In the genomic region with DNA sequence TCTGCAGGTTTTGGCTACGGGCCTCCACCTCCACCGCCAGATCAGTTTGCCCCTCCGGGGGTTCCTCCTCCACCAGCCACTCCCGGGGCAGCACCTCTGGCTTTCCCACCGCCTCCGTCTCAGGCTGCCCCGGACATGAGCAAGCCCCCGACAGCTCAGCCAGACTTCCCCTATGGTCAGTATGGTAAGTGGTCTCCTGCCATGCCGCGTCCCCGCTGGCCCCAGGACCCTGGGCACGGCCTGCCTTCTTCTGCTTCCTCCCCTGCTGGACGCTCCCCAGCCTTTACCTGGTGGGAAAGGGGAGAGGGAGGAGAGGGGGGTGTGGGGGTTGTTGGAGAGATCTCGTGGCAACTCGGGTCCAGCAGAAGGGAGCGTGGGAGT, we compare ENCODE assay signal across 30 cellular contexts. TPM values are rescaled to one million over a fixed set of nuclear protein-coding genes. Genes with fewer than 3 reads are reported as not detected.
"Had no signal": no experiment of that assay in that cellular context is flagged by ENCODE, and none has a peak within 500 bp of the region (broad histone marks: within the 10 kb centered on the region; RNA-seq: fewer than 3 reads in every experiment).

No MANE protein-coding gene starts in this region.

- H3K27ac ChIP-seq: brain microvascular endothelial cell, VCaP had no signal

- H3K27me3 ChIP-seq: brain microvascular endothelial cell had no signal

- ATAC-seq: activated naive CD8-positive, alpha-beta T cell treated with anti-CD3 and anti-CD28 coated beads, Interleukin-2, amount 50 U/mL, for 24 hours; activated T-cell treated with anti-CD3 and anti-CD28 coated beads, Interleukin-2, amount 50 U/mL, for 4 hours; Panc1 had no signal

- DNase-seq: activated B cell treated with CpG ODN at 0.5 μM for 24 hours; activated CD4-positive, alpha-beta memory T cell treated with anti-CD3 and anti-CD28 coated beads for 36 hours; activated CD4-positive, alpha-beta T cell treated with anti-CD3 and anti-CD28 coated beads for 4 hours; activated CD4-positive, alpha-beta T cell treated with anti-CD3 and anti-CD28 coated beads, Interleukin-2, amount 50 U/mL, for 1 hour; activated CD4-positive, CD25-positive, alpha-beta regulatory T cell treated with anti-CD3 and anti-CD28 coated beads, Interleukin-2, amount 50 U/mL, for 72 hours; activated CD8-positive, alpha-beta memory T cell treated with anti-CD3 and anti-CD28 coated beads, Interleukin-2, amount 50 U/mL, for 4 hours; activated effector memory CD4-positive, alpha-beta T cell treated with Interleukin-2 at 50 U/mL for 16 hours; activated naive CD4-positive, alpha-beta T cell treated with anti-CD3 and anti-CD28 coated beads, Interleukin-2, amount 10 ng/mL, durations not matched to agents 7 days and 5 days; activated naive CD8-positive, alpha-beta T cell treated with anti-CD3 and anti-CD28 coated beads, Interleukin-2, amount 50 U/mL, for 24 hours; activated T-cell treated with anti-CD3 and anti-CD28 coated beads for 4 hours; activated T-cell treated with anti-CD3 and anti-CD28 coated beads, Interleukin-2, amount 50 U/mL, for 4 hours; brain microvascular endothelial cell; central memory CD4-positive, alpha-beta T cell; NCI-H1048; NCI-H1105 treated with DMSO at 0.1 percent for 48 hours; NCI-H1436; NCI-H1694; NCI-H1930; NCI-H2081 treated with DMSO at 0.1 percent for 48 hours; NCI-H226; NCI-H446 treated with DMSO at 0.1 percent for 48 hours; NCI-H524 treated with DMSO at 0.1 percent for 48 hours; SHP77 treated with DMSO at 0.1 percent for 48 hours; SW 1271; T-helper 1 cell; T-helper 2 cell; T-helper 9 cell had no signal

RNA-seq across cellular contexts. Expression of a gene that starts 17.4 kb away (rescaled TPM):
- total RNA-seq: RPMI7951 had no signal
